9 cellular contexts compared by ENCODE assay signal in genomic region chr22:39446239-39446721, GRCh38. TPM values are rescaled to one million over a fixed set of nuclear protein-coding genes. Genes with fewer than 3 reads are reported as not detected.
A peak's percentile ranks its signal among the peaks of the same experiment; 100 is the strongest.
DNase-seq lines count a peak whose midpoint lies in the region; ATAC-seq and TF ChIP-seq lines count a peak whose summit lies in the region.
"Had no signal": no experiment of that assay in that cellular context is flagged by ENCODE, and none has a peak within 500 bp of the region (broad histone marks: within the 10 kb centered on the region; RNA-seq: fewer than 3 reads in every experiment).

No MANE protein-coding gene starts in this region.

- H2AFZ ChIP-seq in KMS-11 (ENCODE audit: low read depth), result peak overlapping the region; percentile 15; the same call in 1 of the 2 replicates

- peak overlapping the region; percentile 96 for H3K4me2 ChIP-seq in KMS-11

- peak; percentile 43 for ATAC-seq in GM18868 (IDR thresholded peaks at IDR 0.05; ENCODE audit: unreplicated experiment)
- ATAC-seq in GM21723 (IDR thresholded peaks at IDR 0.05; ENCODE audit: unreplicated experiment), result peak; percentile 38

- H3K9ac ChIP-seq in KMS-11, result peak overlapping the region; percentile 82; the same call in 1 of the 2 replicates

- H4K20me1 ChIP-seq in KMS-11 (ENCODE audit: insufficient read depth), result no peaks in the 10 kb centered on the region

- no peaks in the 10 kb centered on the region for H3K36me3 Mint-ChIP-seq in mesothelial cell of epicardium

- peaks cover 34% of the 10 kb centered on the region for H3K4me1 Mint-ChIP-seq in mesothelial cell of epicardium

- H3K27ac ChIP-seq in KMS-11, result peak overlapping the region; percentile 98

- no peaks in the 10 kb centered on the region for H3K36me3 ChIP-seq in KMS-11 (ENCODE audit: insufficient read depth)

- H3K27me3 Mint-ChIP-seq in mesothelial cell of epicardium (ENCODE audit: low read depth), result no peaks in the 10 kb centered on the region

- H3K27ac Mint-ChIP-seq in mesothelial cell of epicardium, result peak overlapping the region; percentile 77

- TF ChIP-seq CTCF in KMS-11 (conservative IDR thresholded peaks at IDR 0.05; ENCODE audit: low read depth, low read length) (no peak), mesothelial cell of epicardium (IDR thresholded peaks at IDR 0.05; ENCODE audit: unreplicated experiment) (no peak)

- no peaks in the 10 kb centered on the region for H3K27me3 ChIP-seq in KMS-11 (ENCODE audit: insufficient read depth, low read depth)

- peaks cover 97% of the 10 kb centered on the region for H3K4me1 ChIP-seq in KMS-11 (ENCODE audit: low read depth, poor library complexity, severe bottlenecking)

- DNase-seq in mesothelial cell of epicardium (ENCODE audit: low spot score in 2 of 2, unreplicated experiment in 2 of 2), result no peak
- no peak for DNase-seq in ecto neural progenitor cell (ENCODE audit: low spot score)
- DNase-seq in DMS53 treated with DMSO at 0.1 percent for 48 hours (lab: John Stamatoyannopoulos, UW; ENCODE audit: unreplicated experiment), result no peak
- no peak for DNase-seq in A172 (ENCODE audit: low spot score)

- no peak overlapping the region for H3K4me3 ChIP-seq in KMS-11 (IDR thresholded peaks at IDR 0.05; ENCODE audit: insufficient read depth, low read depth, low read length)

- H3K4me3 Mint-ChIP-seq in mesothelial cell of epicardium, result no peak overlapping the region

- no peaks in the 10 kb centered on the region for H3K9me3 Mint-ChIP-seq in mesothelial cell of epicardium

- peaks cover 39% of the 10 kb centered on the region for H3K79me2 ChIP-seq in KMS-11 (ENCODE audit: insufficient read depth, low read depth)

RNA-seq across cellular contexts. Expression of gene MGAT3, which starts 10.5 kb away (rescaled TPM):
- 43.6 to 45.3 TPM (median 45.0 TPM) in 3 replicates for total RNA-seq in mesothelial cell of epicardium
- 1.3 and 3.1 TPM in 2 replicates for total RNA-seq in A172 (2014; rRNA removed; shearing (Covaris generic))
- total RNA-seq: endothelial cell of umbilical vein, M059J had no signal

RNA-seq across cellular contexts. Expression of gene TAB1, which starts 46.7 kb away (rescaled TPM):
- 30.1 to 32.9 TPM (median 30.6 TPM) in 3 replicates for total RNA-seq in mesothelial cell of epicardium
- total RNA-seq in A172 (2014; rRNA removed; shearing (Covaris generic)), result 5.8 and 6.3 TPM in 2 replicates

RNA-seq across cellular contexts. Expression of gene MIEF1, which starts 55.8 kb away (rescaled TPM):
- 29.7 to 35.0 TPM (median 31.9 TPM) in 3 replicates for total RNA-seq in mesothelial cell of epicardium
- 14.0 and 15.8 TPM in 2 replicates for total RNA-seq in A172 (2014; rRNA removed; shearing (Covaris generic))

Comparison
In these comparisons a context has a peak if more than half of its experiments do, and no peak if none do; other contexts are left out.
1. RNA of gene MGAT3, which starts 10.5 kb away (total RNA-seq): 43.6 to 45.3 TPM in mesothelial cell of epicardium; 1.3 to 3.1 TPM in A172; every median in the first group is over 10 times any median in the second.